In genomic region chr6:57317060-57317943, GRCh38 we compare ENCODE assay signal across 8 cellular contexts.
DNase-seq lines count a peak whose midpoint lies in the region; ATAC-seq, FAIRE-seq and TF ChIP-seq lines count a peak whose summit lies in the region.

Gene PRIM2, plus strand, starts transcription at chr6:57317630. Its CDS starts 816 bp downstream, at chr6:57318446.

- peak within 1 kb of the TSS; percentile 58 to 78 (median 68) for H3K27ac Mint-ChIP-seq in nephron

- H3K4me2 ChIP-seq in Loucy (ENCODE audit: low read depth, low read length, poor library complexity, severe bottlenecking), result peak within 1 kb of the TSS; percentile 99

- peak within 1 kb of the TSS; percentile 98 for H2AFZ ChIP-seq in Loucy (ENCODE audit: low read length)

- DNase-seq in ELF-1 (ENCODE audit: low read depth, low spot score) (peak; percentile 92), H54 (ENCODE audit: insufficient read length, low spot score) (peak; percentile 89), fibroblast of the conjunctiva (ENCODE audit: low read depth) (peak; percentile 66)
- peak; percentile 74 for DNase-seq in activated effector memory CD4-positive, alpha-beta T cell treated with Interleukin-2 at 50 U/mL for 16 hours
- DNase-seq in stimulated activated naive CD8-positive, alpha-beta T cell treated with anti-CD3 and anti-CD28 coated beads, Interleukin-15, Interleukin-2, amounts not matched to agents 100 U/mL and 50 U/mL, for 24 hours, result peak; percentile 86

- H3K9ac ChIP-seq in Loucy (ENCODE audit: low read depth, low read length, poor library complexity, severe bottlenecking), result peak within 1 kb of the TSS; percentile 92

- peak; percentile 67 for TF ChIP-seq POLR2A in H54 (IDR thresholded peaks at IDR 0.05; ENCODE audit: low read depth, low read length)
- TF ChIP-seq POLR2A in Raji (IDR thresholded peaks at IDR 0.05; ENCODE audit: insufficient read depth, low read depth, low read length), result peak; percentile 90

- FAIRE-seq in H54 (lab: Jason Lieb, UNC), result peak; percentile 38

- H3K4me1 ChIP-seq in Loucy (ENCODE audit: insufficient read depth, low read length, poor library complexity, severe bottlenecking), result peaks cover 43% of the 10 kb centered on the region

- H3K36me3 ChIP-seq in Loucy (ENCODE audit: insufficient read depth, low read length), result peaks cover 13% of the 10 kb centered on the region

- no peaks in the 10 kb centered on the region for H3K27me3 ChIP-seq in Loucy (ENCODE audit: insufficient read depth, low read length, poor library complexity, severe bottlenecking)

- no peaks in the 10 kb centered on the region for H3F3A ChIP-seq in Loucy (ENCODE audit: low read depth)

- peaks cover 45% of the 10 kb centered on the region for H3K79me2 ChIP-seq in Loucy (ENCODE audit: insufficient read depth, low read length)

- ATAC-seq in stimulated activated naive CD8-positive, alpha-beta T cell treated with anti-CD3 and anti-CD28 coated beads, Interleukin-15, Interleukin-2, amounts not matched to agents 100 U/mL and 50 U/mL, for 24 hours, result peak; percentile 92

- peaks cover 7% of the 10 kb centered on the region for H3K9me3 Mint-ChIP-seq in nephron

- peak within 1 kb of the TSS; percentile 90 for H3K4me3 ChIP-seq in Loucy (ENCODE audit: low read length, poor library complexity, severe bottlenecking)

- H3K4me1 Mint-ChIP-seq in nephron, result peaks cover 40% of the 10 kb centered on the region

- no peaks in the 10 kb centered on the region for H3K9me3 ChIP-seq in Loucy (ENCODE audit: insufficient read depth, low read depth, low read length)

- no peaks in the 10 kb centered on the region for H3K27me3 Mint-ChIP-seq in nephron (ENCODE audit: low read depth)

- no peak for TF ChIP-seq CTCF in Loucy (conservative IDR thresholded peaks at IDR 0.05; ENCODE audit: low read length)
- no peak for TF ChIP-seq CTCF in nephron (IDR thresholded peaks at IDR 0.05; ENCODE audit: unreplicated experiment in 3 of 3)

- no peaks in the 10 kb centered on the region for H3K9me2 ChIP-seq in Loucy (replicated peaks; ENCODE audit: low read depth, low read length)

- H3K4me3 Mint-ChIP-seq in nephron, result peak within 1 kb of the TSS; percentile 95 to 99 (median 98)

- peaks cover 26% of the 10 kb centered on the region for H3K36me3 Mint-ChIP-seq in nephron (ENCODE audit: low read depth)

- H4K20me1 ChIP-seq in Loucy (ENCODE audit: insufficient read depth, low read length, poor library complexity, severe bottlenecking), result peaks cover 12% of the 10 kb centered on the region

Comparison
In these comparisons a context has a peak if more than half of its experiments do, and no peak if none do; other contexts are left out.
1. Peak in every context shown above with its lines: DNase-seq, ATAC-seq and H3K4me3 ChIP-seq.